In the genomic region with DNA sequence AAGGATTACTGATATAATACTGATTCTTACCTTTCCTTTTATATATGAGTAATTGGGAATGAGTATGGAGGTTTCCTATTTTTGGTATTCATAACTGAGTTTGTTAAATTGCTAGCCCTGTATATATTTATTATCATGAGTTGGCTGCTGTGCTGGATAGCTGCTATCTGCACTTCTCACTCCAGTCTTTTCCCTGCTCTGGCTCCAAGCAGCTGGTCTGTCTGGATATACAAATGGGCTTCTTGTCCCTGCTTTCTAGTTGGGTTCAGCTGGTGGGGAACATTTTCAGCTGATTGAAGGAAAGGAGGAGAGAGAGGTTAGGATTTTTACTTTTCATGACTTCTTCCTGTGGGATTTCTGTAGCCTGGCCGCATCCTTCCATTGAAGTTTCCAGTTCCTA, we compare ENCODE assay signal across 1 cellular context.
TF ChIP-seq lines count a peak whose summit lies in the region.

No MANE protein-coding gene starts in this region.

TF ChIP-seq in IMR-90, 13 proteins besides CTCF, POLR2A, EP300 and RAD21 (continued from another document):
- TF ChIP-seq, protein P1, sequence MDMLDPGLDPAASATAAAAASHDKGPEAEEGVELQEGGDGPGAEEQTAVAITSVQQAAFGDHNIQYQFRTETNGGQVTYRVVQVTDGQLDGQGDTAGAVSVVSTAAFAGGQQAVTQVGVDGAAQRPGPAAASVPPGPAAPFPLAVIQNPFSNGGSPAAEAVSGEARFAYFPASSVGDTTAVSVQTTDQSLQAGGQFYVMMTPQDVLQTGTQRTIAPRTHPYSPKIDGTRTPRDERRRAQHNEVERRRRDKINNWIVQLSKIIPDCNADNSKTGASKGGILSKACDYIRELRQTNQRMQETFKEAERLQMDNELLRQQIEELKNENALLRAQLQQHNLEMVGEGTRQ (IDR thresholded peaks at IDR 0.05; ENCODE audit: low read depth, low read length) = no peak
- TF ChIP-seq NFE2L2 (IDR thresholded peaks at IDR 0.05; ENCODE audit: low read depth, low read length) = no peak
- no peak for TF ChIP-seq BHLHE40 (IDR thresholded peaks at IDR 0.05; ENCODE audit: low read depth, low read length)
- TF ChIP-seq CEBPB (IDR thresholded peaks at IDR 0.05; ENCODE audit: low read depth, low read length) = no peak
- TF ChIP-seq SMC3 (IDR thresholded peaks at IDR 0.05; ENCODE audit: low read depth, low read length) = no peak
- TF ChIP-seq MAFK (IDR thresholded peaks at IDR 0.05; ENCODE audit: low read depth, low read length) = no peak
- no peak for TF ChIP-seq CHD1 (IDR thresholded peaks at IDR 0.05; ENCODE audit: low read depth, low read length)
TF ChIP-seq in IMR-90: peak in this region for 0.
